Comparison of ENCODE assay signal across 8 cellular contexts in genomic region chr4:2963185-2964076, GRCh38. TPM values are rescaled to one million over a fixed set of nuclear protein-coding genes. Genes with fewer than 3 reads are reported as not detected.
DNase-seq lines count a peak whose midpoint lies in the region; TF ChIP-seq lines count a peak whose summit lies in the region.

Gene GRK4, plus strand, starts transcription at chr4:2963571. Its CDS starts 500 bp downstream, at chr4:2964071.
Gene NOP14, minus strand, starts transcription at chr4:2963406. Its CDS starts 87 bp downstream, at chr4:2963319.

- H3K36me3 Mint-ChIP-seq in neural crest cell (ENCODE audit: low read depth): no peaks in the 10 kb centered on the region

- DNase-seq in GF-D8 (lab: John Stamatoyannopoulos, UW) (peak; percentile 94), HCEC 1CT (peak; percentile 94), MG63 (peak; percentile 95), SHP77 (lab: John Stamatoyannopoulos, UW) (peak; percentile 88 to 93), activated gamma-delta T cell treated with Interleukin-2 at 50 U/mL for 16 hours (peak; percentile 96), foreskin fibroblast (peak; percentile 99 to 100), neural crest cell (ENCODE audit: low read depth, low spot score) (peak; percentile 92), stomach (peak; percentile 99)

- H3K27ac ChIP-seq in stomach: peak within 1 kb of the TSS; percentile 83 to 90 (median 89)

- H3K9me3 Mint-ChIP-seq in neural crest cell: no peaks in the 10 kb centered on the region

- peaks cover 36% of the 10 kb centered on the region for H3K4me1 Mint-ChIP-seq in neural crest cell

- peaks cover 10% of the 10 kb centered on the region for H3K36me3 ChIP-seq in MG63
- peaks cover 0 to 6% (median 3%) of the 10 kb centered on the region in 4 donors for H3K36me3 ChIP-seq in stomach

- peak within 1 kb of the TSS; percentile 90 for H3K4me3 ChIP-seq in MG63
- H3K4me3 ChIP-seq in foreskin fibroblast (ENCODE audit: low read depth in 1 of 2, low read length in 2 of 2): peak within 1 kb of the TSS; percentile 68 to 96
- H3K4me3 ChIP-seq in stomach: peak within 1 kb of the TSS; percentile 84 to 98 (median 90)

- H3K27ac Mint-ChIP-seq in neural crest cell (ENCODE audit: unreplicated experiment): peak within 1 kb of the TSS; percentile 97

- H3K27me3 ChIP-seq in MG63: no peaks in the 10 kb centered on the region
- no peaks in the 10 kb centered on the region for H3K27me3 ChIP-seq in stomach

- no peak for TF ChIP-seq CTCF in foreskin fibroblast (IDR thresholded peaks at IDR 0.05; ENCODE audit: low read depth, low read length)
- TF ChIP-seq CTCF in neural crest cell (conservative IDR thresholded peaks at IDR 0.05): peak; percentile 53
- peak in 3 of 7 experiments; percentile 27 to 51 (median 39) for TF ChIP-seq CTCF in stomach (IDR thresholded peaks at IDR 0.05)

- WGBS in stomach, 5 donors: 0% methylated on average over 48 to 118 of the region's 118 CpGs

- H3K27me3 Mint-ChIP-seq in neural crest cell (ENCODE audit: low read depth): no peaks in the 10 kb centered on the region

- peaks cover 21 to 51% (median 34%) of the 10 kb centered on the region in 4 donors for H3K4me1 ChIP-seq in stomach

- H3K9me3 ChIP-seq in MG63 (no peaks in the 10 kb centered on the region), stomach (no peaks in the 10 kb centered on the region)

- peak within 1 kb of the TSS; percentile 86 for H3K4me3 Mint-ChIP-seq in neural crest cell

- TF ChIP-seq POLR2A in stomach (IDR thresholded peaks at IDR 0.05): no peak

- intact Hi-C loops in stomach (cut with DNase I; ENCODE audit: low total_unique reads): no loop called here

- TF ChIP-seq EP300 in stomach (IDR thresholded peaks at IDR 0.05): no peak

RNA-seq across cellular contexts. Expression of gene GRK4, which starts in this region (rescaled TPM):
- 2.6 and 3.7 TPM in 2 replicates for total RNA-seq in MG63 (2014; rRNA removed; shearing (Covaris generic); ENCODE audit: low replicate concordance)
- total RNA-seq in neural crest cell: 8.9 and 11.6 TPM in 2 replicates
- 10 to 100 TPM in 1 of 5 donors, 1 to 10 TPM in 3, under 1 TPM in 1; 0.58 to 11.9 (median 4.6) TPM for total RNA-seq in stomach
- polyA plus RNA-seq in stomach: 1 to 10 TPM; 2.8 to 6.6 (median 5.5) TPM

RNA-seq across cellular contexts. Expression of gene NOP14, which starts in this region (rescaled TPM):
- 32.5 and 45.2 TPM in 2 replicates for total RNA-seq in MG63 (2014; rRNA removed; shearing (Covaris generic); ENCODE audit: low replicate concordance)
- total RNA-seq in neural crest cell (46.6 and 49.2 TPM in 2 replicates), stomach (10 to 100 TPM; 11.7 to 68.7 (median 18.7) TPM)
- 10 to 100 TPM; 12.7 to 18.6 (median 17.6) TPM for polyA plus RNA-seq in stomach

Comparison
In these comparisons a context has a peak if more than half of its experiments do, and no peak if none do; other contexts are left out.
1. Peak in every context shown above with its lines: DNase-seq, H3K4me3 ChIP-seq and H3K27ac ChIP-seq.